Comparison of ENCODE assay signal across 6 cellular contexts in genomic region chr12:113186033-113186365, GRCh38.
DNase-seq lines count a peak whose midpoint lies in the region.

No MANE protein-coding gene starts in this region.

- peak overlapping the region; percentile 85 to 88 for H3K9ac ChIP-seq in mucosa of rectum (ENCODE audit: low read depth in 1 of 2, low read length in 2 of 2)

- no peaks in the 10 kb centered on the region for H3K27me3 Mint-ChIP-seq in activated naive CD8-positive, alpha-beta T cell

- peak overlapping the region; percentile 92 to 98 for H3K4me3 ChIP-seq in mucosa of rectum (ENCODE audit: low read length in 2 of 2)

- peak overlapping the region; percentile 94 for H3K4me3 Mint-ChIP-seq in activated naive CD8-positive, alpha-beta T cell

- DNase-seq in DMS153 (lab: John Stamatoyannopoulos, UW): peak; percentile 9
- DNase-seq in DMS153 treated with DMSO at 0.1 percent for 48 hours (lab: John Stamatoyannopoulos, UW; ENCODE audit: unreplicated experiment): no peak
- DNase-seq in SHP77 (lab: John Stamatoyannopoulos, UW): no peak
- DNase-seq in NCI-H1930 (lab: John Stamatoyannopoulos, UW): no peak

- no peaks in the 10 kb centered on the region for H3K9me3 Mint-ChIP-seq in activated naive CD8-positive, alpha-beta T cell (ENCODE audit: low read depth)

- peaks cover 39% of the 10 kb centered on the region for H3K4me1 Mint-ChIP-seq in activated naive CD8-positive, alpha-beta T cell (ENCODE audit: low read depth)

- peaks cover 14 to 18% of the 10 kb centered on the region in 2 donors for H3K4me1 ChIP-seq in mucosa of rectum (ENCODE audit: control insufficient read depth in 2 of 2, insufficient read depth in 2 of 2, low read length in 2 of 2)

- H3K36me3 Mint-ChIP-seq in activated naive CD8-positive, alpha-beta T cell: peaks cover 6% of the 10 kb centered on the region

- peak overlapping the region; percentile 97 for H3K27ac Mint-ChIP-seq in activated naive CD8-positive, alpha-beta T cell

- no peaks in the 10 kb centered on the region for H3K27me3 ChIP-seq in mucosa of rectum (ENCODE audit: control insufficient read depth in 2 of 2, insufficient read depth in 2 of 2, low read length in 2 of 2)

- peaks cover 7 to 9% of the 10 kb centered on the region in 2 donors for H3K36me3 ChIP-seq in mucosa of rectum (ENCODE audit: control insufficient read depth in 2 of 2, insufficient read depth in 2 of 2, low read length in 2 of 2)

- H3K27ac ChIP-seq in mucosa of rectum (ENCODE audit: low read depth in 2 of 2, low read length in 2 of 2): peak overlapping the region; percentile 90 to 93

- no peaks in the 10 kb centered on the region for H3K9me3 ChIP-seq in mucosa of rectum (ENCODE audit: control insufficient read depth in 2 of 2, low read length in 2 of 2)
